31 cellular contexts compared by ENCODE assay signal in the genomic region with DNA sequence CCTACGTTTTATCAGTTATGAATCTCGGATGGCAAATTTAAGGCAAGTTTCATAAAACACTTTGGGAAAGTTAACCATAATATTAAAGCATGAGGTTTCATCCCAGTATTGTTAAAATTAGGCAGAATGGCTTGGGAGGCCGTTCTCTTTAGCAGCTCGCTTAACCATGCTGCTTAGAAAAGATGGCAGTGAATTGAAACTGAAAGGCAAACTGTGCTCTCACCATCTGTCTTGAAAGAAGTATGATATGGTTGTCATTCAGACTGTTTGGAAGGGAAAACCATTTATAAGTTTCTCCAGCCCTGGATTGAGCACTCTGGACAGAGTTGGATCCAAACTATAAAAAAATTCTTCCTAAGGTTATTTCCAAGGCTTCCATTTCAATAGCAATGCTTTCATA.
"Had no signal": no experiment of that assay in that cellular context is flagged by ENCODE, and none has a peak within 500 bp of the region (broad histone marks: within the 10 kb centered on the region; RNA-seq: fewer than 3 reads in every experiment).

No MANE protein-coding gene starts in this region.

- H3K9me3 Mint-ChIP-seq: nephron; neural progenitor cell; stimulated activated memory B cell treated with anti-CD40 and anti-IgM and Interleukin-4, amounts not matched to agents 10 μg/mL and 1 μg/mL and 100 μg/mL, for 72 hours had no signal

- H3K27me3 ChIP-seq: neural progenitor cell, ovary, right lobe of liver, spleen, thyroid gland, tibial nerve, upper lobe of right lung, uterus had no signal

- H3K4me1 ChIP-seq: parathyroid adenoma, psoas muscle, spleen, thyroid gland, tibial nerve, upper lobe of right lung, uterus had no signal

- H3K79me2 ChIP-seq: parathyroid adenoma had no signal

- H3K9ac ChIP-seq: neural progenitor cell, parathyroid adenoma had no signal

- H3K36me3 ChIP-seq: neural progenitor cell, ovary, right lobe of liver, spleen, thoracic aorta, thyroid gland, tibial nerve, upper lobe of right lung, uterus had no signal

- ATAC-seq: naive thymus-derived CD4-positive, alpha-beta T cell; natural killer cell; psoas muscle; right cardiac atrium; right lobe of liver; stimulated activated memory B cell treated with anti-CD40 and anti-IgM and Interleukin-4, amounts not matched to agents 10 μg/mL and 1 μg/mL and 100 μg/mL, for 72 hours; stimulated activated naive CD8-positive, alpha-beta T cell treated with anti-CD3 and anti-CD28 coated beads, Interleukin-15, amount 100 ng/mL, for 72 hours; stimulated activated naive CD8-positive, alpha-beta T cell treated with anti-CD3 and anti-CD28 coated beads, Interleukin-15, Interleukin-2, amounts not matched to agents 100 U/mL and 50 U/mL, for 24 hours; upper lobe of right lung had no signal

- H3K27me3 Mint-ChIP-seq: progenitor cell of endocrine pancreas; stimulated activated memory B cell treated with anti-CD40 and anti-IgM and Interleukin-4, amounts not matched to agents 10 μg/mL and 1 μg/mL and 100 μg/mL, for 72 hours; stimulated activated naive CD8-positive, alpha-beta T cell treated with anti-CD3 and anti-CD28 coated beads, Interleukin-15, amount 100 ng/mL, for 72 hours had no signal

- H2AFZ ChIP-seq: neural progenitor cell, parathyroid adenoma had no signal

- H3K4me3 Mint-ChIP-seq: naive thymus-derived CD4-positive, alpha-beta T cell; natural killer cell; nephron; neural progenitor cell; stimulated activated memory B cell treated with anti-CD40 and anti-IgM and Interleukin-4, amounts not matched to agents 10 μg/mL and 1 μg/mL and 100 μg/mL, for 72 hours; stimulated activated naive CD8-positive, alpha-beta T cell treated with anti-CD3 and anti-CD28 coated beads, Interleukin-15, amount 100 ng/mL, for 72 hours had no signal

- H3K36me3 Mint-ChIP-seq: naive thymus-derived CD4-positive, alpha-beta T cell; natural killer cell; neural progenitor cell; stimulated activated memory B cell treated with anti-CD40 and anti-IgM and Interleukin-4, amounts not matched to agents 10 μg/mL and 1 μg/mL and 100 μg/mL, for 72 hours had no signal

- H3K27ac Mint-ChIP-seq: naive thymus-derived CD4-positive, alpha-beta T cell; natural killer cell; nephron; neural progenitor cell; progenitor cell of endocrine pancreas; stimulated activated memory B cell treated with anti-CD40 and anti-IgM and Interleukin-4, amounts not matched to agents 10 μg/mL and 1 μg/mL and 100 μg/mL, for 72 hours; stimulated activated naive CD8-positive, alpha-beta T cell treated with anti-CD3 and anti-CD28 coated beads, Interleukin-15, amount 100 ng/mL, for 72 hours had no signal

- H3K9me3 ChIP-seq: ovary, psoas muscle, right lobe of liver, spleen, thoracic aorta, thyroid gland, tibial nerve, upper lobe of right lung, uterus had no signal

- H3K4me3 ChIP-seq: neural progenitor cell, ovary, psoas muscle, right lobe of liver, skin epidermis, smooth muscle cell, spleen, thoracic aorta, thyroid gland, tibial nerve, upper lobe of right lung, uterus had no signal

- H3K4me1 Mint-ChIP-seq: natural killer cell; nephron; stimulated activated memory B cell treated with anti-CD40 and anti-IgM and Interleukin-4, amounts not matched to agents 10 μg/mL and 1 μg/mL and 100 μg/mL, for 72 hours; stimulated activated naive CD8-positive, alpha-beta T cell treated with anti-CD3 and anti-CD28 coated beads, Interleukin-15, amount 100 ng/mL, for 72 hours had no signal

- H3K27ac ChIP-seq: neural progenitor cell, ovary, parathyroid adenoma, psoas muscle, right lobe of liver, skin epidermis, spleen, thoracic aorta, thyroid gland, tibial nerve, upper lobe of right lung, uterus had no signal

- H3K4me2 ChIP-seq: neural progenitor cell, smooth muscle cell had no signal

- DNase-seq: naive thymus-derived CD4-positive, alpha-beta T cell; natural killer cell; occipital lobe; ovary; posterior cingulate gyrus; psoas muscle; right cardiac atrium; right lobe of liver; spleen; stimulated activated CD4-positive, alpha-beta T cell treated with anti-CD3 and anti-CD28 coated beads, Interleukin-12 subunit alpha, Interleukin-12 subunit beta, amount 100 ng/mL, for 4 hours; stimulated activated CD4-positive, alpha-beta T cell treated with anti-CD3 and anti-CD28 coated beads, Interleukin-1b, Interleukin-23, amount 100 ng/mL, for 48 hours; stimulated activated CD4-positive, alpha-beta T cell treated with anti-CD3 and anti-CD28 coated beads, Interleukin-4, amount 100 ng/mL, for 1 hour; stimulated activated CD4-positive, alpha-beta T cell treated with anti-CD3 and anti-CD28 coated beads, Interleukin-4, amount 100 ng/mL, for 4 hours; stimulated activated CD8-positive, alpha-beta memory T cell treated with anti-CD3 and anti-CD28 coated beads, Interleukin-4, amount 100 ng/mL, for 48 hours; stimulated activated naive CD4-positive, alpha-beta T cell; stimulated activated naive CD8-positive, alpha-beta T cell treated with anti-CD3 and anti-CD28 coated beads, Interleukin-15, amount 100 ng/mL, for 72 hours; stimulated activated naive CD8-positive, alpha-beta T cell treated with anti-CD3 and anti-CD28 coated beads, Interleukin-15, Interleukin-2, amounts not matched to agents 100 U/mL and 50 U/mL, for 24 hours; substantia nigra; thyroid gland; trophoblast cell; upper lobe of right lung; uterus had no signal
